ENCODE assay signal across 16 cellular contexts in genomic region chr1:212118167-212118871, GRCh38.
DNase-seq lines count a peak whose midpoint lies in the region; ATAC-seq, FAIRE-seq and TF ChIP-seq lines count a peak whose summit lies in the region.
"Had no signal": no experiment of that assay in that cellular context is flagged by ENCODE, and none has a peak within 500 bp of the region (broad histone marks: within the 10 kb centered on the region; RNA-seq: fewer than 3 reads in every experiment).

No MANE protein-coding gene starts in this region.

- H3K36me3 Mint-ChIP-seq in activated naive CD8-positive, alpha-beta T cell treated with anti-CD3 and anti-CD28 coated beads, Interleukin-2, amount 10 ng/mL, durations not matched to agents 7 days and 5 days = peaks cover 7% of the 10 kb centered on the region
- peaks cover 6% of the 10 kb centered on the region for H3K36me3 Mint-ChIP-seq in activated naive CD8-positive, alpha-beta T cell treated with anti-CD3 and anti-CD28 coated beads, Interleukin-2, amount 50 U/mL, for 24 hours (ENCODE audit: low read depth)

- ATAC-seq in activated naive CD8-positive, alpha-beta T cell treated with anti-CD3 and anti-CD28 coated beads, Interleukin-2, amount 10 ng/mL, durations not matched to agents 7 days and 5 days (ENCODE audit: low read depth) = no peak
- ATAC-seq in activated naive CD8-positive, alpha-beta T cell treated with anti-CD3 and anti-CD28 coated beads, Interleukin-2, amount 50 U/mL, for 24 hours = no peak
- peak; percentile 55 for ATAC-seq in K562
- peak; percentile 32 for ATAC-seq in left colon
- ATAC-seq in HG02973 (IDR thresholded peaks at IDR 0.05; ENCODE audit: unreplicated experiment) = no peak

- POLR2A ChIA-PET in activated naive CD8-positive, alpha-beta T cell treated with anti-CD3 and anti-CD28 coated beads, Interleukin-2, amount 10 ng/mL, durations not matched to agents 7 days and 5 days (lab: Charles Lee) = interaction anchor here (1.0 kb wide), 1 partner anchor 125 kb away, joined by 3 read pairs; no protein-coding TSS in a partner anchor
- POLR2A ChIA-PET in K562 (lab: Yijun Ruan, JAX) = interaction anchor here (0.6 to 1.4 kb wide), 8 partner anchors 9 to 539 kb away, joined by 3 to 4 read pairs (median 3); partner anchors contain the start of gene SLC30A1

- no peaks in the 10 kb centered on the region for H3K27me3 Mint-ChIP-seq in activated naive CD8-positive, alpha-beta T cell treated with anti-CD3 and anti-CD28 coated beads, Interleukin-2, amount 10 ng/mL, durations not matched to agents 7 days and 5 days
- no peaks in the 10 kb centered on the region for H3K27me3 Mint-ChIP-seq in activated naive CD8-positive, alpha-beta T cell treated with anti-CD3 and anti-CD28 coated beads, Interleukin-2, amount 50 U/mL, for 24 hours

- TF ChIP-seq CTCF in K562 (IDR thresholded peaks at IDR 0.05 in 2 of 3, conservative IDR thresholded peaks at IDR 0.05 in 1 of 3; ENCODE audit: insufficient read depth in 2 of 3, low read depth in 1 of 3, low read length in 3 of 3) (no peak), stomach (IDR thresholded peaks at IDR 0.05) (no peak)

- TF ChIP-seq EP300 in K562 (IDR thresholded peaks at IDR 0.05; ENCODE audit: low read length) (peak; percentile 48; the same call in 1 of the 2 replicates), stomach (IDR thresholded peaks at IDR 0.05) (no peak)

- no peak overlapping the region for H3K4me2 ChIP-seq in K562 (ENCODE audit: insufficient read depth, low read length)

- intact Hi-C loops in K562 (cut with micrococcal nuclease) = no loop called here
- intact Hi-C loops in left colon (cut with DNase I, micrococcal nuclease) = no loop called here
- intact Hi-C loops in stomach (cut with DNase I; ENCODE audit: low total_unique reads) = no loop called here

- no TSS peak for BruUV-seq in K562 (replicated peaks; lab: Mats Ljungman, UMichigan)

- H3K27ac ChIP-seq in K562 (ENCODE audit: extremely low read depth, low read depth, low read length) (peak overlapping the region; percentile 19; the same call in 1 of the 3 replicates), stomach (no peak overlapping the region)

- H3K4me1 Mint-ChIP-seq in activated naive CD8-positive, alpha-beta T cell treated with anti-CD3 and anti-CD28 coated beads, Interleukin-2, amount 10 ng/mL, durations not matched to agents 7 days and 5 days = peaks cover 10% of the 10 kb centered on the region
- peaks cover 4% of the 10 kb centered on the region for H3K4me1 Mint-ChIP-seq in activated naive CD8-positive, alpha-beta T cell treated with anti-CD3 and anti-CD28 coated beads, Interleukin-2, amount 50 U/mL, for 24 hours

- WGBS in K562 (ENCODE audit: insufficient coverage, low coverage, missing lambda C conversion rate) = 40% methylated on average over 7 of the region's 7 CpGs
- WGBS in stomach, 5 donors = 47 to 62% (median 51%) methylated on average over 7 of the region's 7 CpGs

- H3K4me1 ChIP-seq in K562 (replicated peaks in 1 of 2; ENCODE audit: control insufficient read depth in 2 of 2, insufficient read depth in 2 of 2, low read length in 2 of 2) (peaks cover 0 to 25% of the 10 kb centered on the region in 2 experiments; a peak in 4 of 5 replicates), stomach (peaks cover 7 to 27% (median 13%) of the 10 kb centered on the region in 4 donors)

- H3K9me3 ChIP-seq in K562 (replicated peaks; ENCODE audit: control insufficient read depth, insufficient read depth, low read depth, low read length) = no peaks in the 10 kb centered on the region
- H3K9me3 ChIP-seq in stomach = no peaks in the 10 kb centered on the region

- no peak overlapping the region for H3K4me3 Mint-ChIP-seq in activated naive CD8-positive, alpha-beta T cell treated with anti-CD3 and anti-CD28 coated beads, Interleukin-2, amount 10 ng/mL, durations not matched to agents 7 days and 5 days
- no peak overlapping the region for H3K4me3 Mint-ChIP-seq in activated naive CD8-positive, alpha-beta T cell treated with anti-CD3 and anti-CD28 coated beads, Interleukin-2, amount 50 U/mL, for 24 hours

- H3K9me1 ChIP-seq in K562 (ENCODE audit: control insufficient read depth, insufficient read depth, low read length) = no peaks in the 10 kb centered on the region

- peak overlapping the region; percentile 40 for H3K27ac Mint-ChIP-seq in activated naive CD8-positive, alpha-beta T cell treated with anti-CD3 and anti-CD28 coated beads, Interleukin-2, amount 10 ng/mL, durations not matched to agents 7 days and 5 days
- no peak overlapping the region for H3K27ac Mint-ChIP-seq in activated naive CD8-positive, alpha-beta T cell treated with anti-CD3 and anti-CD28 coated beads, Interleukin-2, amount 50 U/mL, for 24 hours

- TF ChIP-seq POLR2A in K562 (conservative IDR thresholded peaks at IDR 0.05) = no peak
- TF ChIP-seq POLR2A in stomach (IDR thresholded peaks at IDR 0.05) = no peak

- no peaks in the 10 kb centered on the region for H3K27me3 ChIP-seq in K562 (ENCODE audit: control insufficient read depth in 2 of 2, insufficient read depth in 2 of 2, low read length in 2 of 2)
- H3K27me3 ChIP-seq in stomach = no peaks in the 10 kb centered on the region

- CTCF ChIA-PET in K562 (lab: Yijun Ruan, JAX; ENCODE audit: low intra/inter-chr PET ratio) = no interaction called here

- H2AFZ ChIP-seq in K562 (ENCODE audit: low read depth, low read length) = no peak overlapping the region

- no peaks in the 10 kb centered on the region for H3K9me3 Mint-ChIP-seq in activated naive CD8-positive, alpha-beta T cell treated with anti-CD3 and anti-CD28 coated beads, Interleukin-2, amount 10 ng/mL, durations not matched to agents 7 days and 5 days
- H3K9me3 Mint-ChIP-seq in activated naive CD8-positive, alpha-beta T cell treated with anti-CD3 and anti-CD28 coated beads, Interleukin-2, amount 50 U/mL, for 24 hours = no peaks in the 10 kb centered on the region

- no peak for DNase-seq in activated naive CD8-positive, alpha-beta T cell treated with anti-CD3 and anti-CD28 coated beads, Interleukin-2, amount 10 ng/mL, durations not matched to agents 7 days and 5 days
- no peak for DNase-seq in activated naive CD8-positive, alpha-beta T cell treated with anti-CD3 and anti-CD28 coated beads, Interleukin-2, amount 50 U/mL, for 24 hours
- peak in 1 of 4 experiments; percentile 38 for DNase-seq in K562 (ENCODE audit: extremely low read depth in 1 of 4, low spot score in 3 of 4)
- no peak for DNase-seq in left colon
- DNase-seq in stomach = peak; percentile 55
- DNase-seq in AG08395 (ENCODE audit: low spot score) = no peak
- no peak for DNase-seq in CD1c-positive myeloid dendritic cell (ENCODE audit: extremely low spot score)
- DNase-seq: activated CD8-positive, alpha-beta memory T cell treated with anti-CD3 and anti-CD28 coated beads for 24 hours; activated gamma-delta T cell; cerebellar nuclear complex; mesendoderm; NCI-H2081 treated with DMSO at 0.1 percent for 48 hours; nucleus accumbens; stimulated activated CD4-positive, alpha-beta T cell treated with anti-CD3 and anti-CD28 coated beads, Interleukin-12 subunit alpha, Interleukin-12 subunit beta, amount 100 ng/mL, for 4 hours; substantia nigra had no signal

- H4K20me1 ChIP-seq in K562 (replicated peaks; ENCODE audit: control insufficient read depth, insufficient read depth, low read length) = no peaks in the 10 kb centered on the region

- FAIRE-seq in K562 (lab: Jason Lieb, UNC) = no peak

- peak in 1 of 2 experiments; percentile 8; a peak in 1 of 4 replicates for TF ChIP-seq RAD21 in K562 (CRISPR knock-in tag; conservative IDR thresholded peaks at IDR 0.05 in 1 of 2, IDR thresholded peaks at IDR 0.05 in 1 of 2)

- H3K4me3 ChIP-seq in K562 (no peak overlapping the region), stomach (no peak overlapping the region)

- in situ Hi-C loops in K562 (cut with MboI) = no loop called here

- H3K79me2 ChIP-seq in K562 (ENCODE audit: control insufficient read depth, insufficient read depth, low read length) = no peaks in the 10 kb centered on the region

- H3K36me3 ChIP-seq in K562 (ENCODE audit: control insufficient read depth, insufficient read depth, low read length) (peaks cover 12% of the 10 kb centered on the region; the same call in 2 of the 3 replicates), stomach (no peaks in the 10 kb centered on the region)

- H3K9ac ChIP-seq in K562 (ENCODE audit: insufficient read depth in 1 of 2, low read depth in 2 of 2, low read length in 2 of 2) = no peak overlapping the region

TF ChIP-seq in K562, 482 proteins besides CTCF, POLR2A, EP300 and RAD21 (continues in another document):
- TF ChIP-seq PRMT5 (CRISPR knock-in tag; IDR thresholded peaks at IDR 0.05) = no peak
- peak; percentile 9; the same call in 1 of the 2 replicates for TF ChIP-seq CREM (IDR thresholded peaks at IDR 0.05; ENCODE audit: low read depth)
- no peak for TF ChIP-seq SAFB (IDR thresholded peaks at IDR 0.05; ENCODE audit: borderline replicate concordance, low read depth, low read length)
- peak; percentile 60; the same call in 1 of the 2 replicates for TF ChIP-seq NFIC (IDR thresholded peaks at IDR 0.05)
- TF ChIP-seq HOXB6 (CRISPR knock-in tag; IDR thresholded peaks at IDR 0.05; ENCODE audit: borderline replicate concordance) = no peak
- no peak for TF ChIP-seq NR2C2 (CRISPR knock-in tag; IDR thresholded peaks at IDR 0.05)
- peak; percentile 15; the same call in 1 of the 2 replicates for TF ChIP-seq NR2C2 (tag; IDR thresholded peaks at IDR 0.05)
- no peak for TF ChIP-seq CCNT2 (IDR thresholded peaks at IDR 0.05; ENCODE audit: borderline replicate concordance, extremely low read depth, insufficient read length, low read depth, low read length)
- no peak for TF ChIP-seq RB1 (IDR thresholded peaks at IDR 0.05; ENCODE audit: low read depth)
- TF ChIP-seq ZNF165 (CRISPR knock-in tag; IDR thresholded peaks at IDR 0.05; ENCODE audit: borderline replicate concordance) = no peak
- no peak for TF ChIP-seq GATA2 (CRISPR knock-in tag; IDR thresholded peaks at IDR 0.05)
- TF ChIP-seq DEAF1 (CRISPR knock-in tag; IDR thresholded peaks at IDR 0.05) = no peak
- 0 out of 2 replicates have a peak, but pooled peaks have one; percentile 28 for TF ChIP-seq TAL1 (IDR thresholded peaks at IDR 0.05)
- peak; percentile 57 for TF ChIP-seq CBFA2T3 (IDR thresholded peaks at IDR 0.05)
- no peak for TF ChIP-seq RBM14 (IDR thresholded peaks at IDR 0.05; ENCODE audit: borderline replicate concordance, insufficient read depth, low read depth, low read length)

Comparison
In these comparisons a context has a peak if more than half of its experiments do, and no peak if none do; other contexts are left out.
1. ATAC-seq: peak in K562 (single experiment) and left colon (single experiment); none in activated naive CD8-positive, alpha-beta T cell treated with anti-CD3 and anti-CD28 coated beads, Interleukin-2, amount 10 ng/mL, durations not matched to agents 7 days and 5 days (single experiment), activated naive CD8-positive, alpha-beta T cell treated with anti-CD3 and anti-CD28 coated beads, Interleukin-2, amount 50 U/mL, for 24 hours (single experiment) and HG02973 (single experiment).